In genomic region chr2:64522843-64523428, GRCh38 we compare ENCODE assay signal across 8 cellular contexts. TPM values are rescaled to one million over a fixed set of nuclear protein-coding genes. Genes with fewer than 3 reads are reported as not detected.
A peak's percentile ranks its signal among the peaks of the same experiment; 100 is the strongest.
DNase-seq lines count a peak whose midpoint lies in the region; ATAC-seq and TF ChIP-seq lines count a peak whose summit lies in the region.

No MANE protein-coding gene starts in this region.

- peak overlapping the region; percentile 95 for H3K27ac ChIP-seq in caudate nucleus (ENCODE audit: low read depth, low read length)

- ATAC-seq in Right ventricle myocardium superior (ENCODE audit: poor library complexity) (no peak), Right ventricle myocardium inferior (no peak), left colon (no peak), GM21619 (IDR thresholded peaks at IDR 0.05; ENCODE audit: unreplicated experiment) (no peak)

- TF ChIP-seq CTCF in WI38 (IDR thresholded peaks at IDR 0.05; ENCODE audit: low read depth, low read length): peak; percentile 56; the same call in 1 of the 2 replicates

- intact Hi-C loops in Right ventricle myocardium superior (cut with DNase I): loop anchor here (5.0 kb wide), 2 partner anchors 39 to 344 kb away; no protein-coding TSS in a partner anchor
- intact Hi-C loops in Right ventricle myocardium inferior (cut with DNase I): loop anchor here (2.0 to 5.0 kb wide), 4 partner anchors 40 to 339 kb away; partner anchors contain the start of gene SERTAD2
- intact Hi-C loops in left colon (cut with DNase I, micrococcal nuclease): loop anchor here in 1 of 2 donors (10.0 kb wide), 1 partner anchor 342 kb away; no protein-coding TSS in a partner anchor

- peak overlapping the region; percentile 87 for H3K4me3 ChIP-seq in WI38 (ENCODE audit: low read depth, low read length)

- peak; percentile 52 for DNase-seq in Right ventricle myocardium superior
- no peak for DNase-seq in Right ventricle myocardium inferior (ENCODE audit: missing footprints)
- DNase-seq in NCI-H2227 (lab: John Stamatoyannopoulos, UW; ENCODE audit: unreplicated experiment): peak; percentile 88
- peak in 39 of 61 donors; percentile 2 to 81 (median 31) for DNase-seq in caudate nucleus (lab: John Stamatoyannopoulos, UW)
- DNase-seq in left colon: peak; percentile 54 to 82
- DNase-seq in stimulated activated CD4-positive, alpha-beta T cell treated with anti-CD3 and anti-CD28 coated beads, Interleukin-1b, Interleukin-23, amount 100 ng/mL, for 1 hour (ENCODE audit: low read depth in 2 of 2): peak; percentile 34 to 44

RNA-seq across cellular contexts. Expression of gene AFTPH, which starts 1.2 kb away (rescaled TPM):
- 12.3 TPM for total RNA-seq in Right ventricle myocardium superior
- 14.0 TPM for total RNA-seq in Right ventricle myocardium inferior
- total RNA-seq in left colon: 10 to 100 TPM; 57.9 to 59.7 TPM
